Comparison of ENCODE assay signal across 8 cellular contexts in the genomic region with DNA sequence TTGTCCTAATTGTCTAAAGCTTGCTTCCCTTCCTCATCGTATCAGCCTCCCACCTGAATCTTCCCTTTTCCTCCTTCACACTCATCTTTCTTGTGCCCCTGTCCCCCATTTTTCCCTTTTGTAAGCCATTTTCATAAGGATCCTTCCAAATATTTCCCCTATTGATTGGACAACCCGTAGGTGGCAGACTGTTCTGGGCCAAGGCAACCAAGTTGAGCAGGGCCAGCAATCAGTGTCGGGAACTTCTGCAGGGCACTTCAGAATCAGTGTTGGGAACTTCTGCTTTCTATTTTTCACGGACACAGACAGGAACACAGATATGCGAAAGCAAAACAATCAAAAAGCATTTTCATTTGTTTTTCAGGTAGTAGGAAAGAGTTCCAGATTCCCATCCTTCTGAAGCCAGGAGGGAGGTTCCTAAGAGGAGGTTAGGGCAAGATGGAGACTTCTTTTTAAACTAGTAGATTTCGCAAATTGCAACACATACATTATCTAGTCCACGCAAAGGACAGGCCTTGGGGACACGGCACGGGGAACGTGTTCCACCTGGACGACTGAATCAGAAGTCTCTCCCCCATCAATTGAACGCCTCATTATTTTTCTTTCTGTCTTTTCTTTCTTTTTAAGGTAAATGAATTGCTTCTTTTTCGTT. TPM values are rescaled to one million over a fixed set of nuclear protein-coding genes. Genes with fewer than 3 reads are reported as not detected.
DNase-seq lines count a peak whose midpoint lies in the region; ATAC-seq, FAIRE-seq and TF ChIP-seq lines count a peak whose summit lies in the region.

No MANE protein-coding gene starts in this region.

- H3K9ac ChIP-seq in IMR-90 (ENCODE audit: low read depth, low read length) (peak overlapping the region; percentile 98), mucosa of stomach (ENCODE audit: low read length) (peak overlapping the region; percentile 81)

- no CpG with 5 or more reads among the region's 13 CpGs for WGBS in IMR-90 (ENCODE audit: extremely low coverage in 2 of 2, insufficient read length in 1 of 2), 2 experiments
- WGBS in esophagus muscularis mucosa: 13% methylated on average over 13 of the region's 13 CpGs

- H2BK15ac ChIP-seq in IMR-90 (ENCODE audit: low read depth, low read length): peak overlapping the region; percentile 90; the same call in 2 of the 3 replicates

- intact Hi-C loops in IMR-90 (cut with micrococcal nuclease): loop anchor here (1.0 to 5.0 kb wide), 5 partner anchors 36 to 506 kb away; a partner anchor contains a TSS
- intact Hi-C loops in esophagus muscularis mucosa (cut with DNase I): loop anchor here (2.0 kb wide), 1 partner anchor 82 kb away; no protein-coding TSS in a partner anchor

- H3K23ac ChIP-seq in IMR-90 (ENCODE audit: low read depth, low read length): peak overlapping the region; percentile 99

- H2BK20ac ChIP-seq in IMR-90 (ENCODE audit: low read depth, low read length): peak overlapping the region; percentile 80

- H3K4me3 ChIP-seq in IMR-90 (ENCODE audit: insufficient read depth, low read depth, low read length) (peak overlapping the region; percentile 89), esophagus muscularis mucosa (peak overlapping the region; percentile 77 to 99 (median 90)), mucosa of stomach (ENCODE audit: low read length) (peak overlapping the region; percentile 86)

- H4K91ac ChIP-seq in IMR-90 (ENCODE audit: insufficient read depth, low read depth, low read length): peak overlapping the region; percentile 99

- peak overlapping the region; percentile 95 for H3K18ac ChIP-seq in IMR-90 (ENCODE audit: low read depth, low read length)

- H3K9me3 ChIP-seq in IMR-90 (ENCODE audit: control insufficient read depth, insufficient read depth, low read length) (no peaks in the 10 kb centered on the region), esophagus muscularis mucosa (no peaks in the 10 kb centered on the region), mucosa of stomach (ENCODE audit: control insufficient read depth, low read length) (no peaks in the 10 kb centered on the region)

- H3K4me1 ChIP-seq in IMR-90 (ENCODE audit: control insufficient read depth, insufficient read depth, low read length) (peaks cover 10% of the 10 kb centered on the region), esophagus muscularis mucosa (peaks cover 15 to 49% (median 44%) of the 10 kb centered on the region in 4 donors), mucosa of stomach (ENCODE audit: control insufficient read depth, insufficient read depth, low read length) (peaks cover 10% of the 10 kb centered on the region)

- H3K27ac ChIP-seq in IMR-90 (ENCODE audit: insufficient read depth, low read length) (peak overlapping the region; percentile 98), esophagus muscularis mucosa (replicated peaks in 1 of 4) (peak overlapping the region; percentile 82 to 95 (median 92))

- H3K36me3 ChIP-seq in IMR-90 (ENCODE audit: control insufficient read depth, insufficient read depth, low read length): no peaks in the 10 kb centered on the region; the same call in 1 of the 2 replicates
- no peaks in the 10 kb centered on the region for H3K36me3 ChIP-seq in esophagus muscularis mucosa
- H3K36me3 ChIP-seq in mucosa of stomach (ENCODE audit: control insufficient read depth, insufficient read depth, low read length): no peaks in the 10 kb centered on the region

- H4K20me1 ChIP-seq in IMR-90 (ENCODE audit: insufficient read depth, low read length): peaks cover 37% of the 10 kb centered on the region

- TF ChIP-seq CTCF in IMR-90 (conservative IDR thresholded peaks at IDR 0.05; ENCODE audit: low read depth, low read length) (peak; percentile 48), esophagus muscularis mucosa (IDR thresholded peaks at IDR 0.05) (peak; percentile 20 to 35 (median 30))

- H2AFZ ChIP-seq in IMR-90 (replicated peaks; ENCODE audit: low read length, poor library complexity): peak overlapping the region; percentile 96

- CTCF ChIA-PET in IMR-90 (lab: Yijun Ruan, JAX): no interaction called here

- H2BK120ac ChIP-seq in IMR-90 (ENCODE audit: low read depth, low read length): peak overlapping the region; percentile 96

- peak; percentile 25 for FAIRE-seq in TTC549 (lab: Jason Lieb, UNC)

- H2AK9ac ChIP-seq in IMR-90 (replicated peaks; ENCODE audit: low read depth, low read length, poor library complexity): peak overlapping the region; percentile 98

- H4K8ac ChIP-seq in IMR-90 (ENCODE audit: low read depth in 2 of 2, low read length in 2 of 2): peak overlapping the region; percentile 94 to 98

- POLR2A ChIA-PET in IMR-90 (lab: Charles Lee; ENCODE audit: unreplicated experiment): no interaction called here

- peak overlapping the region; percentile 98 for H3K4ac ChIP-seq in IMR-90 (ENCODE audit: low read depth, low read length)

- DNase-seq in DMS153 treated with DMSO at 0.1 percent for 48 hours (lab: John Stamatoyannopoulos, UW; ENCODE audit: unreplicated experiment) (peak; percentile 25), DMS153 (lab: John Stamatoyannopoulos, UW) (no peak), IMR-90 (peak; percentile 68), esophagus muscularis mucosa (ENCODE audit: extremely low spot score) (no peak)

- H3K14ac ChIP-seq in IMR-90 (replicated peaks; ENCODE audit: low read depth, low read length): peak overlapping the region; percentile 100

- peaks cover 20% of the 10 kb centered on the region for H3K9me1 ChIP-seq in IMR-90 (ENCODE audit: insufficient read depth, low read length)

- peak overlapping the region; percentile 93 for H4K5ac ChIP-seq in IMR-90 (ENCODE audit: low read depth, low read length)

- TF ChIP-seq EP300 in esophagus muscularis mucosa (IDR thresholded peaks at IDR 0.05): no peak

- peak overlapping the region; percentile 90 for H2AK5ac ChIP-seq in IMR-90 (ENCODE audit: low read depth, low read length)

- peak overlapping the region; percentile 92 for H3K56ac ChIP-seq in IMR-90 (ENCODE audit: extremely low read depth, insufficient read depth, low read length)

- dilution Hi-C loops in IMR-90 (cut with HindIII; ENCODE audit: low sequenced_read_pairs, unreplicated experiment): no loop called here

- H3K79me1 ChIP-seq in IMR-90 (ENCODE audit: low read depth in 1 of 2, low read length in 2 of 2): peaks cover 13 to 34% of the 10 kb centered on the region in 2 experiments; a peak in 3 of 4 replicates

- TF ChIP-seq RAD21 in IMR-90 (IDR thresholded peaks at IDR 0.05; ENCODE audit: low read length): peak; percentile 59

- peak overlapping the region; percentile 97 for H2BK5ac ChIP-seq in IMR-90 (ENCODE audit: low read depth, low read length, poor library complexity, severe bottlenecking)

- H3K27me3 ChIP-seq in IMR-90 (ENCODE audit: control insufficient read depth, insufficient read depth, low read length) (no peaks in the 10 kb centered on the region), esophagus muscularis mucosa (no peaks in the 10 kb centered on the region), mucosa of stomach (ENCODE audit: control insufficient read depth, insufficient read depth, low read length) (no peaks in the 10 kb centered on the region)

- no peak; the same call in 1 of the 2 replicates for TF ChIP-seq POLR2A in IMR-90 (IDR thresholded peaks at IDR 0.05; ENCODE audit: low read depth, low read length)
- no peak for TF ChIP-seq POLR2A in esophagus muscularis mucosa (IDR thresholded peaks at IDR 0.05; ENCODE audit: low read depth)

- peak overlapping the region; percentile 96 for H3K4me2 ChIP-seq in IMR-90 (ENCODE audit: low read depth, low read length)

- in situ Hi-C loops in IMR-90 (cut with MboI; ENCODE audit: low sequenced_read_pairs): loop anchor here (5.0 kb wide), 1 partner anchor 76 kb away; no protein-coding TSS in a partner anchor

- BruUV-seq in IMR-90 (replicated peaks; lab: Mats Ljungman, UMichigan): no TSS peak

- peak; percentile 7; the same call in 1 of the 2 replicates for ATAC-seq in IMR-90 (ENCODE audit: low read depth)
- no peak for ATAC-seq in GM18868 (IDR thresholded peaks at IDR 0.05; ENCODE audit: unreplicated experiment)
- ATAC-seq in HG03175 (IDR thresholded peaks at IDR 0.05; ENCODE audit: unreplicated experiment): no peak

TF ChIP-seq in IMR-90, 13 proteins besides CTCF, POLR2A, EP300 and RAD21:
- TF ChIP-seq MAZ (IDR thresholded peaks at IDR 0.05; ENCODE audit: borderline replicate concordance, low read depth, low read length): no peak
- TF ChIP-seq CEBPB (IDR thresholded peaks at IDR 0.05; ENCODE audit: low read depth, low read length): peak; percentile 70

RNA-seq across cellular contexts. Expression of a gene that starts 0.7 kb away (rescaled TPM):
- total RNA-seq in IMR-90 (2012; rRNA removed) (81.7 and 87.3 TPM in 2 replicates), esophagus muscularis mucosa (100 to 1,000 TPM in 2 of 4 donors, 10 to 100 TPM in 2; 72.7 to 130 (median 107) TPM)
- 48.0 and 55.3 TPM in 2 replicates for polyA plus RNA-seq in IMR-90 (2012; rRNA removed)
- 28.8 and 39.7 TPM in 2 replicates for polyA plus RNA-seq in IMR-90 (2012; cell fraction: cytosol; rRNA removed)
- 22.6 and 65.6 TPM in 2 replicates for polyA plus RNA-seq in IMR-90 (2012; cell fraction: nucleus; rRNA removed; ENCODE audit: low replicate concordance)

Comparison
In these comparisons a context has a peak if more than half of its experiments do, and no peak if none do; other contexts are left out.
1. DNase-seq: peak in DMS153 treated with DMSO at 0.1 percent for 48 hours (single experiment) and IMR-90 (single experiment); none in DMS153 (single experiment) and esophagus muscularis mucosa (single experiment).
2. Peak in every context shown above with its lines, with median percentiles within 50 percentile points of each other: H3K4me3 ChIP-seq.